ENCODE assay signal across 21 cellular contexts in the genomic region with DNA sequence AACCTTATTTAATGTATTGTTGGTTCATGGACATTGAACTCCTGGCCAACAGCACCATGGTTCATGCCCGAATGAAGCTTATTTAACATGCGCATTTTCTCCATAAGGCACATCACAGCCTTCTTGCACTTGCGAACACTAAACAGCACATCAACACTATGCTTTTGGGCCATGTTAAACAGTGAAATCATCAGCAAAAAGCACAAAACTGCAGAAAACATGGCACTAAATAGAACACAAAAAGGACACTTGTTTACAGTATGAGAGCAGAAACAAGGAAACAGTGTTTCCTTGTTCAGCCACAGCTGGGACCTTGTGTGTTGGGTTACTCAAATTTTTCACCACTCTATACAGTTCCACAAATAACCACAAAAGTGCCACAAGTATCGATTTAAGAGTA.
"Had no signal": no experiment of that assay in that cellular context is flagged by ENCODE, and none has a peak within 500 bp of the region (broad histone marks: within the 10 kb centered on the region; RNA-seq: fewer than 3 reads in every experiment).

No MANE protein-coding gene starts in this region.

- ATAC-seq: activated CD4-positive, CD25-positive, alpha-beta regulatory T cell treated with anti-CD3 and anti-CD28 coated beads, Interleukin-2, amount 50 U/mL, for 24 hours; activated CD8-positive, alpha-beta memory T cell treated with anti-CD3 and anti-CD28 coated beads, Interleukin-2, amount 10 ng/mL, durations not matched to agents 7 days and 5 days; activated CD8-positive, alpha-beta T cell treated with anti-CD3 and anti-CD28 coated beads for 36 hours; pancreas; right lobe of liver; SK-N-SH treated with all-trans-retinoic acid at 6 μM for 48 hours; stimulated activated effector memory CD8-positive, alpha-beta T cell treated with anti-CD3 and anti-CD28 coated beads, Interleukin-12 subunit alpha, Interleukin-12 subunit beta, amount 100 ng/mL, for 72 hours; stimulated activated naive CD8-positive, alpha-beta T cell treated with anti-CD3 and anti-CD28 coated beads, Interleukin-15, amount 100 ng/mL, for 72 hours had no signal

- H3K4me1 Mint-ChIP-seq: activated CD4-positive, alpha-beta T cell treated with anti-CD3 and anti-CD28 coated beads, Interleukin-2, amount 10 ng/mL, durations not matched to agents 7 days and 5 days; activated naive CD4-positive, alpha-beta T cell treated with anti-CD3 and anti-CD28 coated beads, Interleukin-2, amount 10 ng/mL, durations not matched to agents 7 days and 5 days; endodermal cell; mesothelial cell of epicardium; nephron; stimulated activated effector memory CD8-positive, alpha-beta T cell treated with anti-CD3 and anti-CD28 coated beads, Interleukin-12 subunit alpha, Interleukin-12 subunit beta, amount 100 ng/mL, for 72 hours; stimulated activated naive CD8-positive, alpha-beta T cell treated with anti-CD3 and anti-CD28 coated beads, Interleukin-15, amount 100 ng/mL, for 72 hours had no signal

- H3K9me3 Mint-ChIP-seq: activated CD4-positive, alpha-beta T cell treated with anti-CD3 and anti-CD28 coated beads, Interleukin-2, amount 10 ng/mL, durations not matched to agents 7 days and 5 days; activated CD8-positive, alpha-beta T cell treated with anti-CD3 and anti-CD28 coated beads for 36 hours; activated naive CD4-positive, alpha-beta T cell treated with anti-CD3 and anti-CD28 coated beads, Interleukin-2, amount 10 ng/mL, durations not matched to agents 7 days and 5 days; endodermal cell; stimulated activated effector memory CD8-positive, alpha-beta T cell treated with anti-CD3 and anti-CD28 coated beads, Interleukin-12 subunit alpha, Interleukin-12 subunit beta, amount 100 ng/mL, for 72 hours; stimulated activated naive CD8-positive, alpha-beta T cell treated with anti-CD3 and anti-CD28 coated beads, Interleukin-15, amount 100 ng/mL, for 72 hours; type B pancreatic cell had no signal

- H3K27me3 ChIP-seq: pancreas, right lobe of liver, testis had no signal

- H3K27ac ChIP-seq: left ventricle myocardium inferior, pancreas, right lobe of liver, testis had no signal

- H3K27ac Mint-ChIP-seq: activated CD4-positive, alpha-beta T cell treated with anti-CD3 and anti-CD28 coated beads, Interleukin-2, amount 10 ng/mL, durations not matched to agents 7 days and 5 days; activated CD8-positive, alpha-beta memory T cell treated with anti-CD3 and anti-CD28 coated beads, Interleukin-2, amount 10 ng/mL, durations not matched to agents 7 days and 5 days; activated CD8-positive, alpha-beta T cell treated with anti-CD3 and anti-CD28 coated beads for 36 hours; activated naive CD4-positive, alpha-beta T cell treated with anti-CD3 and anti-CD28 coated beads, Interleukin-2, amount 10 ng/mL, durations not matched to agents 7 days and 5 days; endodermal cell; mesothelial cell of epicardium; nephron; stimulated activated effector memory CD8-positive, alpha-beta T cell treated with anti-CD3 and anti-CD28 coated beads, Interleukin-12 subunit alpha, Interleukin-12 subunit beta, amount 100 ng/mL, for 72 hours; stimulated activated naive CD8-positive, alpha-beta T cell treated with anti-CD3 and anti-CD28 coated beads, Interleukin-15, amount 100 ng/mL, for 72 hours; type B pancreatic cell had no signal

- H3K4me3 Mint-ChIP-seq: activated CD4-positive, alpha-beta T cell treated with anti-CD3 and anti-CD28 coated beads, Interleukin-2, amount 10 ng/mL, durations not matched to agents 7 days and 5 days; activated CD8-positive, alpha-beta memory T cell treated with anti-CD3 and anti-CD28 coated beads, Interleukin-2, amount 10 ng/mL, durations not matched to agents 7 days and 5 days; activated CD8-positive, alpha-beta T cell treated with anti-CD3 and anti-CD28 coated beads for 36 hours; activated naive CD4-positive, alpha-beta T cell treated with anti-CD3 and anti-CD28 coated beads, Interleukin-2, amount 10 ng/mL, durations not matched to agents 7 days and 5 days; brain; endodermal cell; mesothelial cell of epicardium; nephron; stimulated activated effector memory CD8-positive, alpha-beta T cell treated with anti-CD3 and anti-CD28 coated beads, Interleukin-12 subunit alpha, Interleukin-12 subunit beta, amount 100 ng/mL, for 72 hours; stimulated activated naive CD8-positive, alpha-beta T cell treated with anti-CD3 and anti-CD28 coated beads, Interleukin-15, amount 100 ng/mL, for 72 hours; type B pancreatic cell had no signal

- DNase-seq: activated CD4-positive, alpha-beta T cell treated with anti-CD3 and anti-CD28 coated beads, Interleukin-2, amount 10 ng/mL, durations not matched to agents 7 days and 5 days; activated CD8-positive, alpha-beta memory T cell treated with anti-CD3 and anti-CD28 coated beads, Interleukin-2, amount 10 ng/mL, durations not matched to agents 7 days and 5 days; activated CD8-positive, alpha-beta T cell treated with anti-CD3 and anti-CD28 coated beads for 36 hours; activated effector memory CD4-positive, alpha-beta T cell treated with anti-CD3 and anti-CD28 coated beads, Interleukin-2, amount 50 U/mL, for 16 hours; activated naive CD4-positive, alpha-beta T cell treated with anti-CD3 and anti-CD28 coated beads, Interleukin-2, amount 10 ng/mL, durations not matched to agents 7 days and 5 days; activated T-cell treated with anti-CD3 and anti-CD28 coated beads for 4 hours; endodermal cell; left ventricle myocardium inferior; pancreas; right lobe of liver; small intestine; stimulated activated CD4-positive, alpha-beta T cell treated with anti-CD3 and anti-CD28 coated beads, Interleukin-2, amount 100 ng/mL, for 24 hours; stimulated activated naive CD8-positive, alpha-beta T cell treated with anti-CD3 and anti-CD28 coated beads, Interleukin-15, amount 100 ng/mL, for 72 hours; testis had no signal

- H3K27me3 Mint-ChIP-seq: activated CD4-positive, alpha-beta T cell treated with anti-CD3 and anti-CD28 coated beads, Interleukin-2, amount 10 ng/mL, durations not matched to agents 7 days and 5 days; activated CD8-positive, alpha-beta T cell treated with anti-CD3 and anti-CD28 coated beads for 36 hours; activated naive CD4-positive, alpha-beta T cell treated with anti-CD3 and anti-CD28 coated beads, Interleukin-2, amount 10 ng/mL, durations not matched to agents 7 days and 5 days; stimulated activated naive CD8-positive, alpha-beta T cell treated with anti-CD3 and anti-CD28 coated beads, Interleukin-15, amount 100 ng/mL, for 72 hours; type B pancreatic cell had no signal

- H3K36me3 Mint-ChIP-seq: activated CD8-positive, alpha-beta memory T cell treated with anti-CD3 and anti-CD28 coated beads, Interleukin-2, amount 10 ng/mL, durations not matched to agents 7 days and 5 days; activated naive CD4-positive, alpha-beta T cell treated with anti-CD3 and anti-CD28 coated beads, Interleukin-2, amount 10 ng/mL, durations not matched to agents 7 days and 5 days; stimulated activated effector memory CD8-positive, alpha-beta T cell treated with anti-CD3 and anti-CD28 coated beads, Interleukin-12 subunit alpha, Interleukin-12 subunit beta, amount 100 ng/mL, for 72 hours had no signal
